In the genomic region with DNA sequence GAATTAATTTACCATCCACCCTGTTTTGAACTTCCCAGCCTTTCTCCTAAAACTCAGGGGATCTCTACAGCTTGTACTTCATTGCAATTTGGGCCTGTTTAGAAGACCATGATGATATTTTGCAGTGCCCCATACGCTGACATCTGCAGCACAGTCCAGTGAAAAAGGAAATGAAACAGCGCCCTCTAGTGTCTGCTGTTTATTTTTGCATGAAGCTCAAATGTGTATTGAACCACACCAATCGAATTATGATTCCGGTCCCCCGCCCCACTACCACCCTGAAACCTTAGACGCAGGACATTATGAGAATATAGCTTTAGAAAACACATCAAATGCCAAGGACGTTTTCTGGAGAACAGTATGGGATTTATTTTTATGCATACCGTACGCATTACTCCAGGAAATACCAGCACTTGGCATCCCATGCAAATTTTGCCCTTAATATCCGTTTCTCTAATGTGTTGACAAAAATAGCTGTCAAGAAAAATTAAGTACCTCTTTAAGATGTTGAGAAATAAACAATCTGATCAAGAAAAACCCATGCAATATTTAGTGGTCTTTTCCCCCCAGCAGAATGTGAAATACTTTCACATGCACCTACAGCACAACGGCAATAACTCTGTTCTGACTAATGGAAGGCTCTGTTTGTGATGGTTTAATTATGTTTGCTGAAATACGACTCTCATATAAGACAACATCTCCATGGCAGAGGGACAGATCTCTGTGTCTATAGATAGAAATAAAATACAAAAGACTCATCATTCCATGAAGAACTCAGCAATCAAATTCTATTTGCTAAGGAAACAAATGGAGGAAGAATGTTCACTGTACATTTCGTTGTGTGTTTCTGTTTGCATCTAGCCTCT, we compare ENCODE assay signal across 8 cellular contexts.
DNase-seq lines count a peak whose midpoint lies in the region; ATAC-seq, FAIRE-seq and TF ChIP-seq lines count a peak whose summit lies in the region.

No MANE protein-coding gene starts in this region.

- POLR2A ChIA-PET in AG04450 (lab: Yijun Ruan, JAX), result no interaction called here

- no peaks in the 10 kb centered on the region for H3K9me3 ChIP-seq in AG04450 (ENCODE audit: control insufficient read depth, insufficient read depth, low read length)
- no peaks in the 10 kb centered on the region for H3K9me3 ChIP-seq in prostate gland

- WGBS in prostate gland, result 5% methylated on average over 13 of the region's 13 CpGs

- H3K4me1 ChIP-seq in prostate gland (replicated peaks), result no peaks in the 10 kb centered on the region

- ATAC-seq in GM18519 (IDR thresholded peaks at IDR 0.05; ENCODE audit: low FRiP score, unreplicated experiment), result no peak

- peaks cover 4% of the 10 kb centered on the region for H3K27me3 ChIP-seq in AG04450 (ENCODE audit: control insufficient read depth, insufficient read depth, low read length)
- H3K27me3 ChIP-seq in prostate gland (replicated peaks; ENCODE audit: insufficient read depth), result no peaks in the 10 kb centered on the region

- peak; percentile 87 for FAIRE-seq in GM18507 (lab: Jason Lieb, UNC)

- H3K27ac ChIP-seq in AG04450 (ENCODE audit: low read depth, low read length) (no peak overlapping the region), prostate gland (no peak overlapping the region)

- TF ChIP-seq POLR2A in prostate gland (IDR thresholded peaks at IDR 0.05), result no peak

- H3K4me3 ChIP-seq in AG04450 (ENCODE audit: low read depth, low read length), result no peak overlapping the region
- H3K4me3 ChIP-seq in Jurkat, Clone E6-1 (ENCODE audit: low read length), result no peak overlapping the region
- H3K4me3 ChIP-seq in prostate gland, result no peak overlapping the region

- CTCF ChIA-PET in AG04450 (lab: Charles Lee), result interaction anchor here (0.5 to 3.3 kb wide), 89 partner anchors 8 to 1385 kb away, joined by 3 to 33 read pairs (median 4); partner anchors contain the start of genes GRIK4 and TLCD5

- DNase-seq in AG04450 (ENCODE audit: low read depth, low spot score), result peak; percentile 39
- DNase-seq in GM18507 (ENCODE audit: extremely low spot score, insufficient read length, low read depth), result peak; percentile 26
- DNase-seq in Jurkat, Clone E6-1 (ENCODE audit: low read depth, low spot score), result peak; percentile 67
- DNase-seq in RKO (ENCODE audit: low spot score), result peak; percentile 57
- DNase-seq in activated gamma-delta T cell treated with anti-CD3 and anti-CD28 coated beads, Interleukin-2, amount 50 U/mL, for 16 hours (ENCODE audit: low read depth), result peak; percentile 45
- peak; percentile 62 for DNase-seq in glomerular endothelial cell (ENCODE audit: extremely low read depth, low read depth, low spot score)
- DNase-seq in prostate gland (ENCODE audit: low spot score), result peak; percentile 74

- TF ChIP-seq CTCF in AG04450 (IDR thresholded peaks at IDR 0.05; ENCODE audit: low read depth, low read length) (peak; percentile 80), prostate gland (IDR thresholded peaks at IDR 0.05) (peak; percentile 55 to 95 (median 82))

- no peaks in the 10 kb centered on the region for H3K36me3 ChIP-seq in prostate gland

- intact Hi-C loops in prostate gland (cut with DNase I), result loop anchor here (5.0 to 10.0 kb wide), 2 partner anchors 260 to 683 kb away; partner anchors contain the start of gene GRIK4
